ENCODE assay signal across 33 cellular contexts in genomic region chr4:94278777-94279176, GRCh38.
"Had no signal": no experiment of that assay in that cellular context is flagged by ENCODE, and none has a peak within 500 bp of the region (broad histone marks: within the 10 kb centered on the region; RNA-seq: fewer than 3 reads in every experiment).

No MANE protein-coding gene starts in this region.

- DNase-seq: activated CD4-positive, alpha-beta T cell treated with anti-CD3 and anti-CD28 coated beads for 1 hour; activated CD4-positive, alpha-beta T cell treated with anti-CD3 and anti-CD28 coated beads for 4 hours; activated CD4-positive, alpha-beta T cell treated with anti-CD3 and anti-CD28 coated beads, Interleukin-2, amount 50 U/mL, for 1 hour; activated CD4-positive, alpha-beta T cell treated with anti-CD3 and anti-CD28 coated beads, Interleukin-2, amount 50 U/mL, for 48 hours; activated CD8-positive, alpha-beta memory T cell treated with anti-CD3 and anti-CD28 coated beads for 24 hours; activated CD8-positive, alpha-beta T cell treated with anti-CD3 and anti-CD28 coated beads for 36 hours; activated effector memory CD4-positive, alpha-beta T cell treated with Interleukin-2 at 50 U/mL for 16 hours; activated gamma-delta T cell treated with Interleukin-2 at 50 U/mL for 16 hours; activated naive CD4-positive, alpha-beta T cell treated with anti-CD3 and anti-CD28 coated beads, Interleukin-2, amount 50 U/mL, for 16 hours; activated naive CD4-positive, alpha-beta T cell treated with Interleukin-2 at 50 U/mL for 16 hours; activated T-cell treated with anti-CD3 and anti-CD28 coated beads, Interleukin-2, amount 50 U/mL, for 4 hours; amniotic stem cell; anterior cingulate cortex; brain microvascular endothelial cell; cortex of kidney; dermis blood vessel endothelial cell; effector CD4-positive, alpha-beta T cell; effector memory CD8-positive, alpha-beta T cell; esophagus squamous epithelium; foreskin melanocyte; heart right ventricle; T-helper 2 cell had no signal

- H3K9me3 ChIP-seq: esophagus squamous epithelium, gastroesophageal sphincter, heart right ventricle had no signal

- H3K27ac Mint-ChIP-seq: activated CD8-positive, alpha-beta T cell treated with anti-CD3 and anti-CD28 coated beads for 36 hours; activated naive CD8-positive, alpha-beta T cell; activated T-helper 17 cell treated with anti-CD3 and anti-CD28 coated beads, Interleukin-2, amount 50 U/mL, for 72 hours; WTC11 had no signal

- ATAC-seq: activated CD8-positive, alpha-beta T cell treated with anti-CD3 and anti-CD28 coated beads for 36 hours; activated T-cell treated with anti-CD3 and anti-CD28 coated beads, Interleukin-2, amount 50 U/mL, for 4 hours; activated T-helper 17 cell treated with anti-CD3 and anti-CD28 coated beads, Interleukin-2, amount 50 U/mL, for 72 hours; effector memory CD8-positive, alpha-beta T cell; gastroesophageal sphincter; heart right ventricle; WTC11 had no signal

- H3K9me3 Mint-ChIP-seq: activated CD8-positive, alpha-beta T cell treated with anti-CD3 and anti-CD28 coated beads for 36 hours; activated T-cell treated with anti-CD3 and anti-CD28 coated beads, Interleukin-2, amount 50 U/mL, for 4 hours; activated T-helper 17 cell treated with anti-CD3 and anti-CD28 coated beads, Interleukin-2, amount 50 U/mL, for 72 hours; central memory CD8-positive, alpha-beta T cell; effector memory CD8-positive, alpha-beta T cell; WTC11 had no signal

- H3K27me3 Mint-ChIP-seq: activated CD8-positive, alpha-beta T cell treated with anti-CD3 and anti-CD28 coated beads for 36 hours; activated naive CD8-positive, alpha-beta T cell; activated T-helper 17 cell treated with anti-CD3 and anti-CD28 coated beads, Interleukin-2, amount 50 U/mL, for 72 hours; central memory CD8-positive, alpha-beta T cell; effector memory CD8-positive, alpha-beta T cell had no signal

- H2AFZ ChIP-seq: hepatocyte had no signal

- H3K79me2 ChIP-seq: hepatocyte had no signal

- H3K4me3 ChIP-seq: esophagus squamous epithelium, gastroesophageal sphincter, heart right ventricle, hepatocyte had no signal

- H3K4me1 ChIP-seq: esophagus squamous epithelium, gastroesophageal sphincter, heart right ventricle had no signal

- FAIRE-seq: astrocyte, bronchial epithelial cell, colon, TTC549 had no signal

- H3K4me2 ChIP-seq: hepatocyte had no signal

- H3K4me1 Mint-ChIP-seq: activated T-helper 17 cell treated with anti-CD3 and anti-CD28 coated beads, Interleukin-2, amount 50 U/mL, for 72 hours; central memory CD8-positive, alpha-beta T cell; WTC11 had no signal

- H3K27ac ChIP-seq: brain microvascular endothelial cell, esophagus squamous epithelium, gastroesophageal sphincter, heart right ventricle, hepatocyte, VCaP had no signal

- H3K4me3 Mint-ChIP-seq: activated CD8-positive, alpha-beta T cell treated with anti-CD3 and anti-CD28 coated beads for 36 hours; activated naive CD8-positive, alpha-beta T cell; activated T-cell treated with anti-CD3 and anti-CD28 coated beads, Interleukin-2, amount 50 U/mL, for 4 hours; activated T-helper 17 cell treated with anti-CD3 and anti-CD28 coated beads, Interleukin-2, amount 50 U/mL, for 72 hours; central memory CD8-positive, alpha-beta T cell; effector memory CD8-positive, alpha-beta T cell; WTC11 had no signal

- H3K27me3 ChIP-seq: brain microvascular endothelial cell, esophagus squamous epithelium, gastroesophageal sphincter, heart right ventricle, hepatocyte had no signal
